14 cellular contexts compared by ENCODE assay signal in the genomic region with DNA sequence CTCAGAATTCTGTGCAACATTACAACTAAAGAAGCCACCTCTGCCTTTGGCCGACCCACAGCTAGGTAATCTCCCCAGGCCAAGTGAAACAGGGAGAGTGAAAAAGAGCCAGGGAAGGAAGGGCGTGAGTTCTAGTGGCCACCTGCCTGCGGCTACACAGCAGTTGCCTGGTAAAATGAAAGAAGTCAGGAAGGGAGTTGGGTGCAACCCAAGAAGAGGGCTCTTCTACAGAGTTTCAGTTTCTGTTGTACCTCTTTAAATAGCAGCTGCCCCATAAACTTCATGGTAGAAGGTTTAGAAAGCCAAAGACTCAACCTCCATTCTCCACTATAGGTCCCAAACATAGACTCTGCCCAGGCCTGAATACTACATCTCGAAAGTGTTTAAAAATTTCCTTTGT.
DNase-seq lines count a peak whose midpoint lies in the region; ATAC-seq and TF ChIP-seq lines count a peak whose summit lies in the region.
"Had no signal": no experiment of that assay in that cellular context is flagged by ENCODE, and none has a peak within 500 bp of the region (broad histone marks: within the 10 kb centered on the region; RNA-seq: fewer than 3 reads in every experiment).

No MANE protein-coding gene starts in this region.

- H3K27me3 Mint-ChIP-seq in activated CD4-positive, alpha-beta T cell treated with anti-CD3 and anti-CD28 coated beads, Interleukin-2, amount 10 ng/mL, durations not matched to agents 24 days and 14 days = no peaks in the 10 kb centered on the region
- H3K27me3 Mint-ChIP-seq: brain had no signal

- H3K4me1 ChIP-seq in psoas muscle (peaks cover 16% of the 10 kb centered on the region), testis (no peaks in the 10 kb centered on the region)
- H3K4me1 ChIP-seq: A549 had no signal

- WGBS in psoas muscle, 3 donors = 26 to 41% (median 27%) methylated on average over 4 of the region's 4 CpGs
- 88 to 91% methylated on average over 4 of the region's 4 CpGs for WGBS in testis, 2 donors

- no peak overlapping the region for H3K27ac Mint-ChIP-seq in activated CD4-positive, alpha-beta T cell treated with anti-CD3 and anti-CD28 coated beads, Interleukin-2, amount 10 ng/mL, durations not matched to agents 24 days and 14 days
- H3K27ac Mint-ChIP-seq: brain, WTC11 had no signal

- peaks cover 7% of the 10 kb centered on the region for H3K4me1 Mint-ChIP-seq in activated CD4-positive, alpha-beta T cell treated with anti-CD3 and anti-CD28 coated beads, Interleukin-2, amount 10 ng/mL, durations not matched to agents 24 days and 14 days

- TF ChIP-seq POLR2A in testis (IDR thresholded peaks at IDR 0.05) = no peak

- H3K36me3 Mint-ChIP-seq in activated CD4-positive, alpha-beta T cell treated with anti-CD3 and anti-CD28 coated beads, Interleukin-2, amount 10 ng/mL, durations not matched to agents 24 days and 14 days (ENCODE audit: low read depth) = no peaks in the 10 kb centered on the region

- peak; percentile 99 for ATAC-seq in GM21723 (IDR thresholded peaks at IDR 0.05; ENCODE audit: unreplicated experiment)
- peak; percentile 88 for ATAC-seq in HG03469 (IDR thresholded peaks at IDR 0.05; ENCODE audit: unreplicated experiment)
- peak in 3 of 4 donors; percentile 58 to 66 (median 59) for ATAC-seq in psoas muscle
- ATAC-seq: A549, WTC11 had no signal

- H3K4me3 Mint-ChIP-seq in activated CD4-positive, alpha-beta T cell treated with anti-CD3 and anti-CD28 coated beads, Interleukin-2, amount 10 ng/mL, durations not matched to agents 24 days and 14 days = peak overlapping the region; percentile 20
- H3K4me3 Mint-ChIP-seq: brain, WTC11 had no signal

- H3K36me3 ChIP-seq in psoas muscle (ENCODE audit: insufficient read depth in 1 of 2, low read depth in 1 of 2) (no peaks in the 10 kb centered on the region), testis (ENCODE audit: low read depth, missing control alignments) (no peaks in the 10 kb centered on the region)

- TF ChIP-seq CTCF in psoas muscle (IDR thresholded peaks at IDR 0.05) (no peak), testis (IDR thresholded peaks at IDR 0.05) (no peak)

- H3K9me3 Mint-ChIP-seq in activated CD4-positive, alpha-beta T cell treated with anti-CD3 and anti-CD28 coated beads, Interleukin-2, amount 10 ng/mL, durations not matched to agents 24 days and 14 days = no peaks in the 10 kb centered on the region

- no peak overlapping the region for H3K27ac ChIP-seq in psoas muscle
- H3K27ac ChIP-seq in testis = no peak overlapping the region
- H3K27ac ChIP-seq: A549 had no signal

- H3K27me3 ChIP-seq in psoas muscle (ENCODE audit: insufficient read depth in 3 of 3, low read length in 2 of 3) = no peaks in the 10 kb centered on the region
- H3K27me3 ChIP-seq in testis = no peaks in the 10 kb centered on the region

- intact Hi-C loops in activated CD4-positive, alpha-beta T cell treated with anti-CD3 and anti-CD28 coated beads, Interleukin-2, amount 10 ng/mL, durations not matched to agents 24 days and 14 days (cut with micrococcal nuclease) = loop anchor here (5.0 kb wide), 1 partner anchor 44 kb away; no protein-coding TSS in a partner anchor
- intact Hi-C loops in psoas muscle (cut with DNase I) = no loop called here
- intact Hi-C loops in testis (cut with DNase I; ENCODE audit: low total_unique reads) = no loop called here

- peaks cover 4% of the 10 kb centered on the region for H3K9me3 ChIP-seq in psoas muscle
- H3K9me3 ChIP-seq in testis = no peaks in the 10 kb centered on the region
- H3K9me3 ChIP-seq: A549 had no signal

- H3K4me3 ChIP-seq in psoas muscle = peak overlapping the region; percentile 33
- no peak overlapping the region for H3K4me3 ChIP-seq in testis
- H3K4me3 ChIP-seq: A549 had no signal

- peak; percentile 59 for DNase-seq in activated CD4-positive, alpha-beta T cell treated with anti-CD3 and anti-CD28 coated beads, Interleukin-2, amount 10 ng/mL, durations not matched to agents 24 days and 14 days
- DNase-seq in activated CD4-positive, alpha-beta T cell treated with anti-CD3 and anti-CD28 coated beads, Interleukin-2, amount 50 U/mL, for 4 hours = no peak
- DNase-seq in psoas muscle = no peak
- no peak for DNase-seq in testis
- no peak for DNase-seq in activated CD8-positive, alpha-beta memory T cell treated with anti-CD3 and anti-CD28 coated beads, Interleukin-2, amount 50 U/mL, for 48 hours
- no peak for DNase-seq in SW480 (ENCODE audit: low spot score)
- DNase-seq: head of caudate nucleus, NCI-H1930, posterior cingulate gyrus had no signal
